Comparison of ENCODE assay signal across 22 cellular contexts in the genomic region with DNA sequence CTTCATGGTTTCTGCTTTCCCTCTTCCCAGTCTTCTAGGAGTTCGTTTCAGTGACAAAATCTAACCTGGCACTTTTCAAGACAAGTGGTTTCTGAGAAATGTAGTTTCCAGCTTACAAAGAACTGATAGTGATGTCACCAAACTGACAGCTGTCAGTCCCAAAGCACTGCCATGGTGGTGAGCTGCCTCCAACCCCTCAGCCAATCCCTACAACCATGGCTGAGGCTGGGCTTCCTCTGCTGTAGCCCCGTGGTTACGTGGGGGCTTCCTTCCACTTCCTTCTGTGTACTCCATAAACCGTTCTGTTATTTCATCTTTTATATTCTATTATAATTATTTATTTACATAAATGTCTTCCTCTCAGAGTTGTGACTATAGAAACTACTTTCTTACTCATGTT.
DNase-seq lines count a peak whose midpoint lies in the region; ATAC-seq and TF ChIP-seq lines count a peak whose summit lies in the region.
"Had no signal": no experiment of that assay in that cellular context is flagged by ENCODE, and none has a peak within 500 bp of the region (broad histone marks: within the 10 kb centered on the region; RNA-seq: fewer than 3 reads in every experiment).

No MANE protein-coding gene starts in this region.

- no peak overlapping the region for H3K27ac ChIP-seq in tibial artery
- H3K27ac ChIP-seq: BLaER1 had no signal

- H3K36me3 Mint-ChIP-seq in activated naive CD8-positive, alpha-beta T cell treated with anti-CD3 and anti-CD28 coated beads for 36 hours, result no peaks in the 10 kb centered on the region
- no peaks in the 10 kb centered on the region for H3K36me3 Mint-ChIP-seq in activated naive CD8-positive, alpha-beta T cell treated with anti-CD3 and anti-CD28 coated beads, Interleukin-2, amount 50 U/mL, for 24 hours (ENCODE audit: low read depth)
- H3K36me3 Mint-ChIP-seq: CD14-positive monocyte; CD4-positive, alpha-beta memory T cell; CD4-positive, CD25-positive, alpha-beta regulatory T cell had no signal

- no peaks in the 10 kb centered on the region for H3K4me1 ChIP-seq in tibial artery
- H3K4me1 ChIP-seq: BE2C, BLaER1 had no signal

- ATAC-seq in activated naive CD8-positive, alpha-beta T cell treated with anti-CD3 and anti-CD28 coated beads, Interleukin-2, amount 50 U/mL, for 24 hours, result no peak
- ATAC-seq in GM18870 (IDR thresholded peaks at IDR 0.05; ENCODE audit: unreplicated experiment), result no peak

- H3K4me1 Mint-ChIP-seq in activated naive CD8-positive, alpha-beta T cell treated with anti-CD3 and anti-CD28 coated beads for 36 hours, result no peaks in the 10 kb centered on the region
- no peaks in the 10 kb centered on the region for H3K4me1 Mint-ChIP-seq in activated naive CD8-positive, alpha-beta T cell treated with anti-CD3 and anti-CD28 coated beads, Interleukin-2, amount 50 U/mL, for 24 hours
- H3K4me1 Mint-ChIP-seq: CD14-positive monocyte; CD4-positive, alpha-beta memory T cell; CD8-positive, alpha-beta memory T cell had no signal

- no peak for TF ChIP-seq CTCF in tibial artery (IDR thresholded peaks at IDR 0.05)

- H3K4me3 ChIP-seq in Jurkat, Clone E6-1 (ENCODE audit: low read length), result no peak overlapping the region
- no peak overlapping the region for H3K4me3 ChIP-seq in tibial artery
- H3K4me3 ChIP-seq: BLaER1 had no signal

- H3K9me3 Mint-ChIP-seq in activated naive CD8-positive, alpha-beta T cell treated with anti-CD3 and anti-CD28 coated beads for 36 hours, result no peaks in the 10 kb centered on the region
- H3K9me3 Mint-ChIP-seq in activated naive CD8-positive, alpha-beta T cell treated with anti-CD3 and anti-CD28 coated beads, Interleukin-2, amount 50 U/mL, for 24 hours, result peaks cover 6% of the 10 kb centered on the region

- peak; percentile 0 for DNase-seq in activated naive CD8-positive, alpha-beta T cell treated with anti-CD3 and anti-CD28 coated beads for 36 hours
- no peak for DNase-seq in activated naive CD8-positive, alpha-beta T cell treated with anti-CD3 and anti-CD28 coated beads, Interleukin-2, amount 50 U/mL, for 24 hours
- peak; percentile 3 for DNase-seq in Jurkat, Clone E6-1 (ENCODE audit: low read depth, low spot score)
- DNase-seq in OCI-M1 (lab: John Stamatoyannopoulos, UW) (peak; percentile 23), tibial artery (no peak)
- no peak for DNase-seq in stimulated activated naive CD4-positive, alpha-beta T cell treated with Interleukin-2 at 50 U/mL for 16 hours (lab: John Stamatoyannopoulos, UW)
- DNase-seq: 8988T; ACHN; BE2C; C1 segment of cervical spinal cord; CD4-positive, alpha-beta memory T cell; CD4-positive, CD25-positive, alpha-beta regulatory T cell; CD8-positive, alpha-beta memory T cell; COR-L47; DMS 273 treated with DMSO at 0.1 percent for 48 hours; DMS153; DMS53; DMS79; GF-D8 had no signal

- no peaks in the 10 kb centered on the region for H3K9me3 ChIP-seq in tibial artery
- H3K9me3 ChIP-seq: BE2C had no signal

- H3K27me3 Mint-ChIP-seq in activated naive CD8-positive, alpha-beta T cell treated with anti-CD3 and anti-CD28 coated beads for 36 hours, result no peaks in the 10 kb centered on the region
- no peaks in the 10 kb centered on the region for H3K27me3 Mint-ChIP-seq in activated naive CD8-positive, alpha-beta T cell treated with anti-CD3 and anti-CD28 coated beads, Interleukin-2, amount 50 U/mL, for 24 hours
- H3K27me3 Mint-ChIP-seq: CD4-positive, alpha-beta memory T cell; CD4-positive, CD25-positive, alpha-beta regulatory T cell had no signal

- H3K4me3 Mint-ChIP-seq in activated naive CD8-positive, alpha-beta T cell treated with anti-CD3 and anti-CD28 coated beads for 36 hours, result no peak overlapping the region
- no peak overlapping the region for H3K4me3 Mint-ChIP-seq in activated naive CD8-positive, alpha-beta T cell treated with anti-CD3 and anti-CD28 coated beads, Interleukin-2, amount 50 U/mL, for 24 hours
- H3K4me3 Mint-ChIP-seq: CD14-positive monocyte; CD4-positive, alpha-beta memory T cell; CD4-positive, CD25-positive, alpha-beta regulatory T cell; CD8-positive, alpha-beta memory T cell had no signal

- intact Hi-C loops in tibial artery (cut with DNase I; ENCODE audit: low total_unique reads), result no loop called here

- H3K27me3 ChIP-seq in tibial artery, result no peaks in the 10 kb centered on the region
- H3K27me3 ChIP-seq: BE2C, BLaER1 had no signal

- no peaks in the 10 kb centered on the region for H3K36me3 ChIP-seq in tibial artery
- H3K36me3 ChIP-seq: BE2C, BLaER1 had no signal

- H3K27ac Mint-ChIP-seq in activated naive CD8-positive, alpha-beta T cell treated with anti-CD3 and anti-CD28 coated beads for 36 hours, result no peak overlapping the region
- H3K27ac Mint-ChIP-seq in activated naive CD8-positive, alpha-beta T cell treated with anti-CD3 and anti-CD28 coated beads, Interleukin-2, amount 50 U/mL, for 24 hours, result no peak overlapping the region
- H3K27ac Mint-ChIP-seq: CD14-positive monocyte; CD4-positive, alpha-beta memory T cell; CD4-positive, CD25-positive, alpha-beta regulatory T cell; CD8-positive, alpha-beta memory T cell had no signal

Comparison
In these comparisons a context has a peak if more than half of its experiments do, and no peak if none do; other contexts are left out.
1. DNase-seq: peak in activated naive CD8-positive, alpha-beta T cell treated with anti-CD3 and anti-CD28 coated beads for 36 hours (single experiment), Jurkat, Clone E6-1 (single experiment) and OCI-M1 (single experiment); none in activated naive CD8-positive, alpha-beta T cell treated with anti-CD3 and anti-CD28 coated beads, Interleukin-2, amount 50 U/mL, for 24 hours (single experiment), tibial artery (0 of 2) and stimulated activated naive CD4-positive, alpha-beta T cell treated with Interleukin-2 at 50 U/mL for 16 hours (single experiment).